28 cellular contexts compared by ENCODE assay signal in the genomic region with DNA sequence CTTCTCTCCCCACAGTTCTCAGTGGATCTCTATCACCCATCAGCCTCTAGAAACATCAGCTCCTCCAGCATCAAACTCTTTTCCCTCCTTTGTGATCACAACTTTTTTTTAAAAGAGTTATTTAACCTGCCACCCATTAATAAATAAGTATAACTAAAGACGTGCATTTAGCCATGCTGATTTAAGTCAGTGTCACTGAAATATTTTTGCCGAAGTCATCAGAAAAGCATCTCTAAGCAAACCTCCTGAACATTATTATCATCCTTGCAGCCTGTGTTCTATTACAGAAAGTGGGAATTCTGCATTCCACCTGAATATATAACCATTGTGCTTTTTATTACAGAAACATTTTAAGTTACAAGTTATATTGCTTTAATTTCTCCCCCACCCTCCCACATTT.
"Had no signal": no experiment of that assay in that cellular context is flagged by ENCODE, and none has a peak within 500 bp of the region (broad histone marks: within the 10 kb centered on the region; RNA-seq: fewer than 3 reads in every experiment).

No MANE protein-coding gene starts in this region.

- H3K4me3 ChIP-seq: cardiac muscle cell, K562, SJSA1 had no signal

- H3K27me3 ChIP-seq: cardiac muscle cell, SJSA1 had no signal

- H3K4me1 Mint-ChIP-seq: activated CD4-positive, alpha-beta T cell treated with anti-CD3 and anti-CD28 coated beads for 36 hours; activated naive CD4-positive, alpha-beta T cell treated with anti-CD3 and anti-CD28 coated beads, Interleukin-2, amount 50 U/mL, for 24 hours; T-cell had no signal

- H3K36me3 Mint-ChIP-seq: activated naive CD4-positive, alpha-beta T cell treated with anti-CD3 and anti-CD28 coated beads, Interleukin-2, amount 50 U/mL, for 24 hours; brain; T-cell had no signal

- ATAC-seq: activated CD4-positive, alpha-beta T cell treated with anti-CD3 and anti-CD28 coated beads for 36 hours; activated CD8-positive, alpha-beta T cell treated with anti-CD3 and anti-CD28 coated beads, Interleukin-2, amount 10 ng/mL, durations not matched to agents 7 days and 5 days; K562; T-cell had no signal

- H3K27ac Mint-ChIP-seq: activated CD4-positive, alpha-beta T cell treated with anti-CD3 and anti-CD28 coated beads for 36 hours; activated CD8-positive, alpha-beta T cell treated with anti-CD3 and anti-CD28 coated beads, Interleukin-2, amount 10 ng/mL, durations not matched to agents 7 days and 5 days; activated naive CD4-positive, alpha-beta T cell treated with anti-CD3 and anti-CD28 coated beads, Interleukin-2, amount 50 U/mL, for 24 hours; T-cell had no signal

- H3K27me3 Mint-ChIP-seq: activated CD4-positive, alpha-beta T cell treated with anti-CD3 and anti-CD28 coated beads for 36 hours; activated naive CD4-positive, alpha-beta T cell treated with anti-CD3 and anti-CD28 coated beads, Interleukin-2, amount 50 U/mL, for 24 hours; T-cell had no signal

- H3K36me3 ChIP-seq: cardiac muscle cell, SJSA1, WERI-Rb-1 had no signal

- H3K4me3 Mint-ChIP-seq: activated CD4-positive, alpha-beta T cell treated with anti-CD3 and anti-CD28 coated beads for 36 hours; activated CD8-positive, alpha-beta T cell treated with anti-CD3 and anti-CD28 coated beads, Interleukin-2, amount 10 ng/mL, durations not matched to agents 7 days and 5 days; activated naive CD4-positive, alpha-beta T cell treated with anti-CD3 and anti-CD28 coated beads, Interleukin-2, amount 50 U/mL, for 24 hours; brain; T-cell had no signal

- H3K27ac ChIP-seq: cardiac muscle cell, SJSA1, WERI-Rb-1 had no signal

- H3K4me1 ChIP-seq: SJSA1 had no signal

- H3K9me3 ChIP-seq: SJSA1 had no signal

- DNase-seq: activated CD4-positive, alpha-beta T cell treated with anti-CD3 and anti-CD28 coated beads for 36 hours; activated CD4-positive, alpha-beta T cell treated with anti-CD3 and anti-CD28 coated beads, Interleukin-2, amount 50 U/mL, for 4 hours; activated CD8-positive, alpha-beta memory T cell treated with anti-CD3 and anti-CD28 coated beads, Interleukin-2, amount 50 U/mL, for 48 hours; activated CD8-positive, alpha-beta T cell treated with anti-CD3 and anti-CD28 coated beads, Interleukin-2, amount 10 ng/mL, durations not matched to agents 7 days and 5 days; activated naive CD4-positive, alpha-beta T cell; activated T-cell treated with anti-CD3 and anti-CD28 coated beads, Interleukin-2, amount 50 U/mL, for 1 hour; amniotic stem cell; Karpas-422; MM.1S; NCI-H1105; NCI-H1436; NCI-H1694 treated with DMSO at 0.1 percent for 48 hours; NCI-H2029 treated with DMSO at 0.1 percent for 48 hours; NCI-H345; NCI-H510A; NCI-H526 treated with DMSO at 0.1 percent for 48 hours; NCI-H82; Right ventricle myocardium superior; RPMI8226; T-cell; T-helper 2 cell; T1000; WERI-Rb-1 had no signal
